Comparison of ENCODE assay signal across 8 cellular contexts in genomic region chr5:132425009-132425937, GRCh38. TPM values are rescaled to one million over a fixed set of nuclear protein-coding genes. Genes with fewer than 3 reads are reported as not detected.
DNase-seq lines count a peak whose midpoint lies in the region; ATAC-seq, FAIRE-seq and TF ChIP-seq lines count a peak whose summit lies in the region.

No MANE protein-coding gene starts in this region.

- FAIRE-seq in GM12892 (lab: Jason Lieb, UNC) (peak; percentile 96), RCC 7860 (lab: Jason Lieb, UNC) (peak; percentile 70)

- intact Hi-C loops in left lung (cut with DNase I) = no loop called here

- H3K4me1 Mint-ChIP-seq in activated naive CD4-positive, alpha-beta T cell treated with anti-CD3 and anti-CD28 coated beads, Interleukin-2, amount 50 U/mL, for 24 hours = peaks cover 95% of the 10 kb centered on the region

- peaks cover 11% of the 10 kb centered on the region for H3K36me3 Mint-ChIP-seq in activated naive CD4-positive, alpha-beta T cell treated with anti-CD3 and anti-CD28 coated beads, Interleukin-2, amount 50 U/mL, for 24 hours

- H3K27me3 Mint-ChIP-seq in activated naive CD4-positive, alpha-beta T cell treated with anti-CD3 and anti-CD28 coated beads, Interleukin-2, amount 50 U/mL, for 24 hours = no peaks in the 10 kb centered on the region

- peak; percentile 38 for ATAC-seq in HG02623 (IDR thresholded peaks at IDR 0.05; ENCODE audit: unreplicated experiment)
- peak; percentile 11 for ATAC-seq in left lung
- ATAC-seq in stimulated activated naive CD8-positive, alpha-beta T cell treated with anti-CD3 and anti-CD28 coated beads, Interleukin-15, Interleukin-2, amounts not matched to agents 100 U/mL and 50 U/mL, for 24 hours = peak; percentile 82
- no peak for ATAC-seq in GM18873 (IDR thresholded peaks at IDR 0.05; ENCODE audit: low FRiP score, unreplicated experiment)

- no peaks in the 10 kb centered on the region for H3K9me3 Mint-ChIP-seq in activated naive CD4-positive, alpha-beta T cell treated with anti-CD3 and anti-CD28 coated beads, Interleukin-2, amount 50 U/mL, for 24 hours

- peaks cover 0 to 9% of the 10 kb centered on the region in 2 donors for H3K36me3 ChIP-seq in left lung

- peak overlapping the region; percentile 89 to 96 for H3K27ac ChIP-seq in left lung

- no peaks in the 10 kb centered on the region for H3K27me3 ChIP-seq in left lung

- H3K4me1 ChIP-seq in left lung = peaks cover 57 to 100% of the 10 kb centered on the region in 2 donors

- DNase-seq in GM12892 (ENCODE audit: insufficient read length) (peak; percentile 61), RCC 7860 (ENCODE audit: low spot score) (peak; percentile 85), left lung (no peak), NCI-H446 (lab: John Stamatoyannopoulos, UW) (no peak)
- DNase-seq in stimulated activated naive CD8-positive, alpha-beta T cell treated with anti-CD3 and anti-CD28 coated beads, Interleukin-15, Interleukin-2, amounts not matched to agents 100 U/mL and 50 U/mL, for 24 hours = peak; percentile 69

- no peak for TF ChIP-seq CTCF in left lung (IDR thresholded peaks at IDR 0.05)

- no peaks in the 10 kb centered on the region for H3K9me3 ChIP-seq in left lung

- H3K4me3 Mint-ChIP-seq in activated naive CD4-positive, alpha-beta T cell treated with anti-CD3 and anti-CD28 coated beads, Interleukin-2, amount 50 U/mL, for 24 hours = peak overlapping the region; percentile 86

- peak overlapping the region in 1 of 2 donors; percentile 30 for H3K4me3 ChIP-seq in left lung

- H3K27ac Mint-ChIP-seq in activated naive CD4-positive, alpha-beta T cell treated with anti-CD3 and anti-CD28 coated beads, Interleukin-2, amount 50 U/mL, for 24 hours = peak overlapping the region; percentile 99

- TF ChIP-seq POLR2A in GM12892 (IDR thresholded peaks at IDR 0.05; ENCODE audit: low read depth, low read length) = peak; percentile 76

RNA-seq across cellular contexts. Expression of gene SLC22A5, which starts 55.8 kb away (rescaled TPM):
- polyA plus RNA-seq in GM12892 (2012; ENCODE audit: missing spikeins) = 1.5 TPM
- total RNA-seq in left lung = 10 to 100 TPM in 1 of 2 donors, 1 to 10 TPM in 1; 9.5 to 10.4 TPM

Comparison
In these comparisons a context has a peak if more than half of its experiments do, and no peak if none do; other contexts are left out.
1. DNase-seq: peak in GM12892 (single experiment), RCC 7860 (single experiment) and stimulated activated naive CD8-positive, alpha-beta T cell treated with anti-CD3 and anti-CD28 coated beads, Interleukin-15, Interleukin-2, amounts not matched to agents 100 U/mL and 50 U/mL, for 24 hours (single experiment); none in left lung (0 of 2) and NCI-H446 (0 of 2).